ENCODE assay signal across 1 cellular context in genomic region chr11:7651700-7652099, GRCh38.
TF ChIP-seq lines count a peak whose summit lies in the region.

No MANE protein-coding gene starts in this region.

TF ChIP-seq in GM23338, 12 proteins besides CTCF, POLR2A, EP300 and RAD21 (continued from another document):
- TF ChIP-seq REST (IDR thresholded peaks at IDR 0.05; ENCODE audit: unreplicated experiment) (no peak), ZNF114 (CRISPR knock-in tag; IDR thresholded peaks at IDR 0.05) (no peak), STAT1 (IDR thresholded peaks at IDR 0.05; ENCODE audit: unreplicated experiment) (no peak), ZNF462 (CRISPR knock-in tag; IDR thresholded peaks at IDR 0.05) (no peak)
